Comparison of ENCODE assay signal across 27 cellular contexts in genomic region chr22:47724030-47724429, GRCh38.
"Had no signal": no experiment of that assay in that cellular context is flagged by ENCODE, and none has a peak within 500 bp of the region (broad histone marks: within the 10 kb centered on the region; RNA-seq: fewer than 3 reads in every experiment).

No MANE protein-coding gene starts in this region.

- H3K9me3 Mint-ChIP-seq: activated CD4-positive, alpha-beta memory T cell treated with anti-CD3 and anti-CD28 coated beads for 36 hours; activated CD4-positive, alpha-beta T cell treated with anti-CD3 and anti-CD28 coated beads, Interleukin-2, amount 10 ng/mL, durations not matched to agents 7 days and 5 days; activated naive CD8-positive, alpha-beta T cell treated with anti-CD3 and anti-CD28 coated beads for 36 hours; activated T-cell treated with anti-CD3 and anti-CD28 coated beads, Interleukin-2, amount 50 U/mL, for 4 hours; activated T-helper 1 cell treated with anti-CD3 and anti-CD28 coated beads, Interleukin-12 subunit alpha, Interleukin-12 subunit beta, Interleukin-2, Interleukin-4 antibody, amounts not matched to agents 30 ng/mL and 10 ng/mL and 1 ng/mL, durations not matched to agents 14 hours and 24 hours and 36 hours had no signal

- ATAC-seq: activated T-cell treated with anti-CD3 and anti-CD28 coated beads, Interleukin-2, amount 50 U/mL, for 4 hours; Panc1 had no signal

- H3K36me3 Mint-ChIP-seq: activated CD4-positive, alpha-beta memory T cell treated with anti-CD3 and anti-CD28 coated beads for 36 hours; activated naive CD8-positive, alpha-beta T cell treated with anti-CD3 and anti-CD28 coated beads for 36 hours had no signal

- H3K4me1 Mint-ChIP-seq: activated CD4-positive, alpha-beta T cell treated with anti-CD3 and anti-CD28 coated beads, Interleukin-2, amount 10 ng/mL, durations not matched to agents 7 days and 5 days; activated naive CD8-positive, alpha-beta T cell treated with anti-CD3 and anti-CD28 coated beads for 36 hours had no signal

- H3K9ac ChIP-seq: KMS-11 had no signal

- H3K27ac Mint-ChIP-seq: activated CD4-positive, alpha-beta memory T cell treated with anti-CD3 and anti-CD28 coated beads for 36 hours; activated CD4-positive, alpha-beta T cell treated with anti-CD3 and anti-CD28 coated beads, Interleukin-2, amount 10 ng/mL, durations not matched to agents 7 days and 5 days; activated naive CD8-positive, alpha-beta T cell treated with anti-CD3 and anti-CD28 coated beads for 36 hours; activated T-helper 1 cell treated with anti-CD3 and anti-CD28 coated beads, Interleukin-12 subunit alpha, Interleukin-12 subunit beta, Interleukin-2, Interleukin-4 antibody, amounts not matched to agents 30 ng/mL and 10 ng/mL and 1 ng/mL, durations not matched to agents 14 hours and 24 hours and 36 hours had no signal

- DNase-seq: activated CD4-positive, alpha-beta memory T cell treated with anti-CD3 and anti-CD28 coated beads for 36 hours; activated CD4-positive, alpha-beta T cell treated with anti-CD3 and anti-CD28 coated beads, Interleukin-2, amount 10 ng/mL, durations not matched to agents 7 days and 5 days; activated CD8-positive, alpha-beta memory T cell treated with anti-CD3 and anti-CD28 coated beads, Interleukin-2, amount 50 U/mL, for 4 hours; activated naive CD4-positive, alpha-beta T cell treated with anti-CD3 and anti-CD28 coated beads, Interleukin-2, amount 50 U/mL, for 16 hours; activated naive CD8-positive, alpha-beta T cell treated with anti-CD3 and anti-CD28 coated beads for 36 hours; activated T-cell treated with anti-CD3 and anti-CD28 coated beads for 4 hours; activated T-cell treated with anti-CD3 and anti-CD28 coated beads, Interleukin-2, amount 50 U/mL, for 4 hours; amniotic stem cell; aorta; brain microvascular endothelial cell; central memory CD4-positive, alpha-beta T cell; MM.1S; MV-4-11; NCI-H1092; NCI-H1436 treated with DMSO at 0.1 percent for 48 hours; NCI-H1694 treated with DMSO at 0.1 percent for 48 hours; NCI-H2029; NCI-H345; NCI-H524 treated with DMSO at 0.1 percent for 48 hours; SHP77 treated with DMSO at 0.1 percent for 48 hours; SW 1271; T-helper 1 cell; T1000; WERI-Rb-1 had no signal

- H3K27me3 ChIP-seq: brain microvascular endothelial cell had no signal

- H3K27ac ChIP-seq: brain microvascular endothelial cell, KMS-11, WERI-Rb-1 had no signal

- H3K4me3 Mint-ChIP-seq: activated CD4-positive, alpha-beta memory T cell treated with anti-CD3 and anti-CD28 coated beads for 36 hours; activated CD4-positive, alpha-beta T cell treated with anti-CD3 and anti-CD28 coated beads, Interleukin-2, amount 10 ng/mL, durations not matched to agents 7 days and 5 days; activated naive CD8-positive, alpha-beta T cell treated with anti-CD3 and anti-CD28 coated beads for 36 hours; activated T-cell treated with anti-CD3 and anti-CD28 coated beads, Interleukin-2, amount 50 U/mL, for 4 hours; activated T-helper 1 cell treated with anti-CD3 and anti-CD28 coated beads, Interleukin-12 subunit alpha, Interleukin-12 subunit beta, Interleukin-2, Interleukin-4 antibody, amounts not matched to agents 30 ng/mL and 10 ng/mL and 1 ng/mL, durations not matched to agents 14 hours and 24 hours and 36 hours had no signal

- H3K36me3 ChIP-seq: brain microvascular endothelial cell, WERI-Rb-1 had no signal
